ENCODE assay signal across 28 cellular contexts in genomic region chr9:115135786-115136185, GRCh38. TPM values are rescaled to one million over a fixed set of nuclear protein-coding genes. Genes with fewer than 3 reads are reported as not detected.
DNase-seq lines count a peak whose midpoint lies in the region; ATAC-seq and TF ChIP-seq lines count a peak whose summit lies in the region.
"Had no signal": no experiment of that assay in that cellular context is flagged by ENCODE, and none has a peak within 500 bp of the region (broad histone marks: within the 10 kb centered on the region; RNA-seq: fewer than 3 reads in every experiment).

No MANE protein-coding gene starts in this region.

- peaks cover 37% of the 10 kb centered on the region for H3F3A ChIP-seq in GM23248 (ENCODE audit: insufficient read depth)

- H3K9me3 ChIP-seq in GM23248 (ENCODE audit: low read depth) (no peaks in the 10 kb centered on the region), stomach smooth muscle (ENCODE audit: control insufficient read depth in 2 of 2, low read length in 2 of 2) (no peaks in the 10 kb centered on the region), upper lobe of left lung (no peaks in the 10 kb centered on the region)
- H3K9me3 ChIP-seq: HAP-1, heart left ventricle, lower lobe of right lung, MG63, mucosa of descending colon, thoracic aorta, vagina had no signal

- TF ChIP-seq CTCF in upper lobe of left lung (IDR thresholded peaks at IDR 0.05) = no peak
- no peak for TF ChIP-seq CTCF in osteocyte (IDR thresholded peaks at IDR 0.05)

- 1 to 5% methylated on average over 7 of the region's 7 CpGs for WGBS in GM23248 (ENCODE audit: low coverage in 1 of 2, low lambda C conversion rate in 2 of 2, missing lambda C conversion rate in 2 of 2), 2 experiments
- WGBS in upper lobe of left lung, 2 donors = 65 to 74% methylated on average over 7 of the region's 7 CpGs

- H3K9ac ChIP-seq in GM23248 (peak overlapping the region; percentile 43; the same call in 1 of the 2 replicates), stomach smooth muscle (ENCODE audit: low read length in 2 of 2) (no peak overlapping the region)

- H3K4me3 ChIP-seq in GM23248 (no peak overlapping the region), stomach smooth muscle (ENCODE audit: low read length in 2 of 2) (no peak overlapping the region), upper lobe of left lung (no peak overlapping the region)
- H3K4me3 ChIP-seq: HAP-1, heart left ventricle, lower lobe of right lung, MG63, mucosa of descending colon, thoracic aorta, vagina had no signal

- no peaks in the 10 kb centered on the region for H3K9me2 ChIP-seq in GM23248 (ENCODE audit: insufficient read depth)

- peak overlapping the region; percentile 82 for H3K27ac ChIP-seq in GM23248
- peak overlapping the region; percentile 25 for H3K27ac ChIP-seq in stomach smooth muscle (ENCODE audit: low read length)
- H3K27ac ChIP-seq in upper lobe of left lung = no peak overlapping the region
- H3K27ac ChIP-seq: HL-60, lower lobe of right lung, thoracic aorta, vagina had no signal

- no peaks in the 10 kb centered on the region for H4K20me1 ChIP-seq in GM23248 (ENCODE audit: insufficient read depth)

- H3K36me3 ChIP-seq in GM23248 (ENCODE audit: low read depth) (no peaks in the 10 kb centered on the region), stomach smooth muscle (ENCODE audit: control insufficient read depth in 2 of 2, insufficient read depth in 2 of 2, low read length in 2 of 2) (no peaks in the 10 kb centered on the region), upper lobe of left lung (no peaks in the 10 kb centered on the region)
- H3K36me3 ChIP-seq: HAP-1, heart left ventricle, lower lobe of right lung, MG63, thoracic aorta, vagina had no signal

- H3K4me1 ChIP-seq in GM23248 (ENCODE audit: insufficient read depth) (peaks cover 37% of the 10 kb centered on the region), stomach smooth muscle (ENCODE audit: control insufficient read depth, insufficient read depth, low read length) (peaks cover 14% of the 10 kb centered on the region), upper lobe of left lung (no peaks in the 10 kb centered on the region)
- H3K4me1 ChIP-seq: HAP-1, heart left ventricle, lower lobe of right lung had no signal

- no peak overlapping the region for H3K27ac Mint-ChIP-seq in osteocyte (ENCODE audit: unreplicated experiment)
- H3K27ac Mint-ChIP-seq: activated T-cell treated with anti-CD3 and anti-CD28 coated beads, Interleukin-2, amount 50 U/mL, for 72 hours had no signal

- TF ChIP-seq POLR2A in upper lobe of left lung (IDR thresholded peaks at IDR 0.05) = no peak

- in situ Hi-C loops in GM23248 (cut with MboI) = no loop called here

- no peak for TF ChIP-seq EP300 in upper lobe of left lung (IDR thresholded peaks at IDR 0.05)

- H3K4me3 Mint-ChIP-seq in osteocyte (ENCODE audit: unreplicated experiment) = no peak overlapping the region
- H3K4me3 Mint-ChIP-seq: activated T-cell treated with anti-CD3 and anti-CD28 coated beads, Interleukin-2, amount 50 U/mL, for 72 hours; nephron had no signal

- no peak overlapping the region for H2AFZ ChIP-seq in GM23248

- peaks cover 4% of the 10 kb centered on the region for H3K9me3 Mint-ChIP-seq in osteocyte (ENCODE audit: unreplicated experiment)
- H3K9me3 Mint-ChIP-seq: activated T-cell treated with anti-CD3 and anti-CD28 coated beads, Interleukin-2, amount 50 U/mL, for 72 hours; nephron had no signal

- H3K27me3 Mint-ChIP-seq in osteocyte (ENCODE audit: unreplicated experiment) = no peaks in the 10 kb centered on the region

- DNase-seq in GM23248 (peak; percentile 93), fibroblast of gingiva (ENCODE audit: low read depth) (peak; percentile 93), iris pigment epithelial cell (ENCODE audit: low read depth) (peak; percentile 45), upper lobe of left lung (no peak), NCI-H524 treated with DMSO at 0.1 percent for 48 hours (lab: John Stamatoyannopoulos, UW) (no peak), osteocyte (ENCODE audit: extremely low spot score, unreplicated experiment) (no peak)
- DNase-seq: activated CD4-positive, alpha-beta T cell treated with anti-CD3 and anti-CD28 coated beads, Interleukin-2, amount 50 U/mL, for 48 hours; activated naive CD4-positive, alpha-beta T cell treated with Interleukin-2 at 50 U/mL for 16 hours; activated T-cell treated with anti-CD3 and anti-CD28 coated beads, Interleukin-2, amount 50 U/mL, for 72 hours; heart left ventricle; KG1; lower lobe of right lung; MG63; mucosa of descending colon; NCI-H1930; NCI-H524; PC-3; retina; stimulated activated CD4-positive, alpha-beta T cell treated with anti-CD3 and anti-CD28 coated beads, Interleukin-1b, Interleukin-23, amount 100 ng/mL, for 48 hours; stimulated activated naive CD4-positive, alpha-beta T cell treated with Interleukin-2 at 50 U/mL for 16 hours; T-helper 2 cell had no signal

- no peaks in the 10 kb centered on the region for H3K4me1 Mint-ChIP-seq in osteocyte (ENCODE audit: unreplicated experiment)

- H3K4me2 ChIP-seq in GM23248 (ENCODE audit: unreplicated experiment) = peak overlapping the region; percentile 33

- H3K36me3 Mint-ChIP-seq in osteocyte (ENCODE audit: unreplicated experiment) = no peaks in the 10 kb centered on the region

- no peaks in the 10 kb centered on the region for H3K79me2 ChIP-seq in GM23248 (ENCODE audit: insufficient read depth)

- H3K27me3 ChIP-seq in GM23248 (replicated peaks; ENCODE audit: insufficient read depth) = no peaks in the 10 kb centered on the region
- H3K27me3 ChIP-seq in stomach smooth muscle (ENCODE audit: control insufficient read depth in 1 of 2, insufficient read depth in 2 of 2, low read length in 2 of 2) = no peaks in the 10 kb centered on the region
- no peaks in the 10 kb centered on the region for H3K27me3 ChIP-seq in upper lobe of left lung
- H3K27me3 ChIP-seq: MG63, vagina had no signal

- ATAC-seq in upper lobe of left lung (ENCODE audit: low FRiP score in 2 of 2) (no peak), HG02588 (IDR thresholded peaks at IDR 0.05; ENCODE audit: unreplicated experiment) (no peak)
- ATAC-seq: activated T-cell treated with anti-CD3 and anti-CD28 coated beads, Interleukin-2, amount 50 U/mL, for 72 hours; heart left ventricle; lower lobe of right lung; mucosa of descending colon; PC-3 had no signal

RNA-seq across cellular contexts. Expression of gene TNC, which starts 17.8 kb away (rescaled TPM):
- total RNA-seq in GM23248 (2014; rRNA removed; shearing (Covaris generic)) = 319 and 372 TPM in 2 replicates
- polyA plus RNA-seq in GM23248 (2016; fragmentation: Nextera tagmentation; extraction: Ambion mirVana) = 165 and 168 TPM in 2 replicates
- total RNA-seq in upper lobe of left lung (10 to 100 TPM in 5 of 6 donors, 1 to 10 TPM in 1; 7.3 to 53.5 (median 23.8) TPM), osteocyte (75.1 and 81.8 TPM in 2 replicates)

Comparison
In these comparisons a context has a peak if more than half of its experiments do, and no peak if none do; other contexts are left out.
1. DNase-seq: peak in GM23248 (single experiment), fibroblast of gingiva (single experiment) and iris pigment epithelial cell (single experiment); none in upper lobe of left lung (0 of 2), NCI-H524 treated with DMSO at 0.1 percent for 48 hours (single experiment) and osteocyte (single experiment).
2. H3K27ac ChIP-seq: peak in GM23248 (single experiment) and stomach smooth muscle (single experiment); none in upper lobe of left lung (0 of 4).